Comparison of ENCODE assay signal across 16 cellular contexts in the genomic region with DNA sequence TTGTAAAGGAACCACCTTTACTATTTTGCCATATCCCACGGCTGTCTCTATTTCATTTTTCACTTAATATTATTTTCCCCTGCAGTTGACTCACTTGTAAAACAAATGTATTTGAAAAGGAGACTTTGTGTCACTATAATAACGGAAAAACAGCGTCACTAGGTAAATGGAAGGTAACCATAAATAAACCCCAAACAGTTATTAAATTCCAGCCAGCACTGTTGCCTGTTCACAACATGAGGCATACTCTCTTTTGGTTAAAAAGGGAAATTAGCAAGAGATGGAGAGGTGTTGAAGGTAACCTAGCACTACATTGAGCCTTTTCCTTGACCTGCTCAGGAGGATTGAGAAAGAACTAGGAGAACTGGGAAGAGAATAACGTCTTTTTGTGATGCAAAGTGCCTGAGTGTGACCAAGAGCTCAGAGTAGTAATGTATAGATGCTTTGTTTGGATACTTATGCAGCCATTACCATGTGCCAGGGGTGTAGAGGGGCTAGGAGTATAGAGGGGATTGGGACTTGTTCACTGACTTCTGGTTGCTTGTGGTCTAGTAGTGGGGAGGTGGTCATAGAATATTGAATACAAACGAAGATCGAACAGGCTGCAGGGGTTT. TPM values are rescaled to one million over a fixed set of nuclear protein-coding genes. Genes with fewer than 3 reads are reported as not detected.
A peak's percentile ranks its signal among the peaks of the same experiment; 100 is the strongest.
DNase-seq lines count a peak whose midpoint lies in the region; ATAC-seq and TF ChIP-seq lines count a peak whose summit lies in the region.
"Had no signal": no experiment of that assay in that cellular context is flagged by ENCODE, and none has a peak within 500 bp of the region (broad histone marks: within the 10 kb centered on the region; RNA-seq: fewer than 3 reads in every experiment).

No MANE protein-coding gene starts in this region.

- ATAC-seq in activated T-helper 17 cell treated with anti-CD3 and anti-CD28 coated beads, Interleukin-2, amount 50 U/mL, for 72 hours (replicated peaks), result peak; percentile 66
- ATAC-seq in thoracic aorta (ENCODE audit: insufficient number of reproducible peaks, low FRiP score, low read depth) (no peak), GM21723 (IDR thresholded peaks at IDR 0.05; ENCODE audit: unreplicated experiment) (no peak)
- ATAC-seq: T-cell had no signal

- H3K27ac ChIP-seq in thoracic aorta, result peak overlapping the region; percentile 64 to 69

- intact Hi-C loops in activated naive CD4-positive, alpha-beta T cell treated with anti-CD3 and anti-CD28 coated beads for 36 hours (cut with micrococcal nuclease), result loop anchor here (1.0 to 10.0 kb wide), 2 partner anchors 7 to 407 kb away; partner anchors contain the start of gene PDHB

- no peaks in the 10 kb centered on the region for H3K27me3 ChIP-seq in thoracic aorta (replicated peaks; ENCODE audit: insufficient read depth)

- H3K9me3 Mint-ChIP-seq in activated naive CD4-positive, alpha-beta T cell treated with anti-CD3 and anti-CD28 coated beads for 36 hours, result no peaks in the 10 kb centered on the region
- H3K9me3 Mint-ChIP-seq in activated naive CD4-positive, alpha-beta T cell treated with anti-CD3 and anti-CD28 coated beads, Interleukin-2, amount 10 ng/mL, durations not matched to agents 7 days and 5 days, result no peaks in the 10 kb centered on the region
- no peaks in the 10 kb centered on the region for H3K9me3 Mint-ChIP-seq in activated T-helper 17 cell treated with anti-CD3 and anti-CD28 coated beads, Interleukin-2, amount 50 U/mL, for 72 hours
- H3K9me3 Mint-ChIP-seq in glutamatergic neuron (ENCODE audit: unreplicated experiment), result no peaks in the 10 kb centered on the region
- H3K9me3 Mint-ChIP-seq: neural crest cell, T-cell had no signal

- no peak for DNase-seq in activated naive CD4-positive, alpha-beta T cell treated with anti-CD3 and anti-CD28 coated beads for 36 hours
- DNase-seq in activated naive CD4-positive, alpha-beta T cell treated with anti-CD3 and anti-CD28 coated beads, Interleukin-2, amount 10 ng/mL, durations not matched to agents 7 days and 5 days, result no peak
- no peak for DNase-seq in glutamatergic neuron
- no peak for DNase-seq in thoracic aorta (ENCODE audit: low spot score)
- DNase-seq in erythroblast (lab: John Stamatoyannopoulos, UW), result no peak
- no peak for DNase-seq in putamen (ENCODE audit: low spot score)
- DNase-seq: activated CD8-positive, alpha-beta memory T cell treated with anti-CD3 and anti-CD28 coated beads, Interleukin-2, amount 50 U/mL, for 48 hours; amygdala; CD4-positive, alpha-beta memory T cell; KG1; NCI-H1092 treated with DMSO at 0.1 percent for 48 hours; NCI-H2171; T-cell had no signal

- H3K36me3 Mint-ChIP-seq in activated naive CD4-positive, alpha-beta T cell treated with anti-CD3 and anti-CD28 coated beads for 36 hours (ENCODE audit: low read depth), result peaks cover 2% of the 10 kb centered on the region
- no peaks in the 10 kb centered on the region for H3K36me3 Mint-ChIP-seq in activated naive CD4-positive, alpha-beta T cell treated with anti-CD3 and anti-CD28 coated beads, Interleukin-2, amount 10 ng/mL, durations not matched to agents 7 days and 5 days
- peaks cover 5% of the 10 kb centered on the region for H3K36me3 Mint-ChIP-seq in activated T-helper 17 cell treated with anti-CD3 and anti-CD28 coated beads, Interleukin-2, amount 50 U/mL, for 72 hours (ENCODE audit: low read depth)
- no peaks in the 10 kb centered on the region for H3K36me3 Mint-ChIP-seq in glutamatergic neuron (ENCODE audit: unreplicated experiment)
- H3K36me3 Mint-ChIP-seq: CD4-positive, alpha-beta memory T cell had no signal

- H3K4me3 ChIP-seq in thoracic aorta, result no peak overlapping the region

- no peaks in the 10 kb centered on the region for H3K27me3 Mint-ChIP-seq in activated naive CD4-positive, alpha-beta T cell treated with anti-CD3 and anti-CD28 coated beads for 36 hours (ENCODE audit: low read depth)
- H3K27me3 Mint-ChIP-seq in activated naive CD4-positive, alpha-beta T cell treated with anti-CD3 and anti-CD28 coated beads, Interleukin-2, amount 10 ng/mL, durations not matched to agents 7 days and 5 days, result peaks cover 7% of the 10 kb centered on the region
- H3K27me3 Mint-ChIP-seq in activated T-helper 17 cell treated with anti-CD3 and anti-CD28 coated beads, Interleukin-2, amount 50 U/mL, for 72 hours, result no peaks in the 10 kb centered on the region
- peaks cover 10% of the 10 kb centered on the region for H3K27me3 Mint-ChIP-seq in glutamatergic neuron (ENCODE audit: unreplicated experiment)
- H3K27me3 Mint-ChIP-seq: CD4-positive, alpha-beta memory T cell; T-cell had no signal

- TF ChIP-seq POLR2A in erythroblast (IDR thresholded peaks at IDR 0.05; ENCODE audit: low read length), result no peak

- TF ChIP-seq CTCF in glutamatergic neuron (IDR thresholded peaks at IDR 0.05; ENCODE audit: partially characterized antibody, unreplicated experiment) (no peak), thoracic aorta (IDR thresholded peaks at IDR 0.05) (no peak)

- no peaks in the 10 kb centered on the region for H3K9me3 ChIP-seq in thoracic aorta

- H3K4me1 ChIP-seq in thoracic aorta (ENCODE audit: control insufficient read depth in 1 of 2, low read depth in 2 of 2), result peaks cover 12 to 63% of the 10 kb centered on the region in 2 donors

- H3K4me3 Mint-ChIP-seq in activated naive CD4-positive, alpha-beta T cell treated with anti-CD3 and anti-CD28 coated beads for 36 hours, result no peak overlapping the region
- no peak overlapping the region for H3K4me3 Mint-ChIP-seq in activated naive CD4-positive, alpha-beta T cell treated with anti-CD3 and anti-CD28 coated beads, Interleukin-2, amount 10 ng/mL, durations not matched to agents 7 days and 5 days
- peak overlapping the region; percentile 24 for H3K4me3 Mint-ChIP-seq in activated T-helper 17 cell treated with anti-CD3 and anti-CD28 coated beads, Interleukin-2, amount 50 U/mL, for 72 hours
- H3K4me3 Mint-ChIP-seq in glutamatergic neuron (ENCODE audit: unreplicated experiment), result no peak overlapping the region
- H3K4me3 Mint-ChIP-seq: CD4-positive, alpha-beta memory T cell; neural crest cell; T-cell had no signal

- H3K27ac Mint-ChIP-seq in activated naive CD4-positive, alpha-beta T cell treated with anti-CD3 and anti-CD28 coated beads for 36 hours, result peak overlapping the region; percentile 71
- no peak overlapping the region for H3K27ac Mint-ChIP-seq in activated naive CD4-positive, alpha-beta T cell treated with anti-CD3 and anti-CD28 coated beads, Interleukin-2, amount 10 ng/mL, durations not matched to agents 7 days and 5 days
- peak overlapping the region; percentile 85 for H3K27ac Mint-ChIP-seq in activated T-helper 17 cell treated with anti-CD3 and anti-CD28 coated beads, Interleukin-2, amount 50 U/mL, for 72 hours
- peak overlapping the region; percentile 0 for H3K27ac Mint-ChIP-seq in glutamatergic neuron (ENCODE audit: unreplicated experiment)
- H3K27ac Mint-ChIP-seq: T-cell had no signal

- no peaks in the 10 kb centered on the region for H3K36me3 ChIP-seq in thoracic aorta

- CTCF ChIA-PET in activated naive CD4-positive, alpha-beta T cell treated with anti-CD3 and anti-CD28 coated beads for 36 hours (lab: Charles Lee), result no interaction called here
- CTCF ChIA-PET in activated naive CD4-positive, alpha-beta T cell treated with anti-CD3 and anti-CD28 coated beads, Interleukin-2, amount 10 ng/mL, durations not matched to agents 7 days and 5 days (lab: Charles Lee), result no interaction called here

- H3K4me1 Mint-ChIP-seq in activated naive CD4-positive, alpha-beta T cell treated with anti-CD3 and anti-CD28 coated beads for 36 hours (ENCODE audit: low read depth), result peaks cover 60% of the 10 kb centered on the region
- peaks cover 2% of the 10 kb centered on the region for H3K4me1 Mint-ChIP-seq in activated naive CD4-positive, alpha-beta T cell treated with anti-CD3 and anti-CD28 coated beads, Interleukin-2, amount 10 ng/mL, durations not matched to agents 7 days and 5 days
- peaks cover 26% of the 10 kb centered on the region for H3K4me1 Mint-ChIP-seq in activated T-helper 17 cell treated with anti-CD3 and anti-CD28 coated beads, Interleukin-2, amount 50 U/mL, for 72 hours
- peaks cover 19% of the 10 kb centered on the region for H3K4me1 Mint-ChIP-seq in glutamatergic neuron (ENCODE audit: low read depth, unreplicated experiment)

RNA-seq across cellular contexts. Expression of gene FLNB, which starts 19.6 kb away (rescaled TPM):
- 10 to 100 TPM; 47.7 to 48.0 TPM for total RNA-seq in activated naive CD4-positive, alpha-beta T cell treated with anti-CD3 and anti-CD28 coated beads for 36 hours
- total RNA-seq in activated T-helper 17 cell treated with anti-CD3 and anti-CD28 coated beads, Interleukin-2, amount 50 U/mL, for 72 hours, result 10 to 100 TPM; 22.5 to 23.6 TPM
- 75.4 TPM for total RNA-seq in glutamatergic neuron (ENCODE audit: unreplicated experiment)
- 100 to 1,000 TPM in 1 of 2 donors, 10 to 100 TPM in 1; 96.9 to 139 TPM for total RNA-seq in thoracic aorta
